In the genomic region with DNA sequence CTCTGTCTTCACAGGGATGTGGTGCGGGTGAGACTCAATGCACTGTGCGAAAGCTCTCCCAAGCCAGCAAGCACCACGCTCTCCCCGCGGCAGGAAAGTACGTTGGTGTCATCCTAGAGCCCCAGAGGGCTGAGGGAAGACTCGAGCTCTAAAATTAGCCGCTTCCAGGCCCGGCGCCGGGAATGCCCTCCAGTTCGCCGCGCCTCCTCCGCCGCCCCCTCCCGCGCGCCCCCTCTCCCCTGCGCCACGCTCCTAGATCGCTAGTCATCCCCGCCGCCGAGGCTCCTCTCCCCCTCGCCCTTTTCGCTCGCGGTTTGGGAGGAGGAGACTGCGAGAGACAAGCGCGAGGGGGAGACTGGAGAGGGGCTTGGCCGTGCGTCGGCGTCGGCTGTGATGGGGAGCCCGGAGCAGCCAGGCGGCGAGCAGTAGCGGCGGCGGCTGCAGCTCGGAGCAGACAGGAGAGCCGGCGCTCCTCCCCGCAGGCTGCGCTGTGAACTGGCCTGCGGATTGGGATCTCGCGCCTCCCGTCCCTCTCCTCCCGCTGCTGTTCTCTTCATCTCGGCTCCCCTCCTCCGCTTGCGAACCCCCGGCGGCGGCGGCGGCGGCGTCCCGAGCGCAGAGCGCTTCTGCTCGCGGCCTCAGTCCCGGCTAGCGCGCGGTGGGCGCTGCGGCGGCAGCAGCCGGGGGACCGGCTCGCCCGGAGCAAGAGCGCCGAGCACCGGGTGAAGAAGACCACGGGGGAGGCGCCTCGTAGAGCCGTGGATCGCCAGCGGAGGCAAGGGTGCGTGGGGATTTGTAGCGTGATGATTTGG, we compare ENCODE assay signal across 8 cellular contexts. TPM values are rescaled to one million over a fixed set of nuclear protein-coding genes. Genes with fewer than 3 reads are reported as not detected.
DNase-seq lines count a peak whose midpoint lies in the region; ATAC-seq and TF ChIP-seq lines count a peak whose summit lies in the region.

A gene (plus strand): TSS at position 425 of the 812 bp plus-strand sequence. CDS start 127,295 bp downstream, outside the sequence.

- H3K27ac Mint-ChIP-seq in brain = peak within 1 kb of the TSS; percentile 90 to 97 (median 96)

- ATAC-seq in HG03108 (IDR thresholded peaks at IDR 0.05; ENCODE audit: unreplicated experiment) = no peak

- H3K4me3 Mint-ChIP-seq in brain = peak within 1 kb of the TSS; percentile 93 to 97 (median 93)

- peaks cover 71% of the 10 kb centered on the region for H3K27me3 ChIP-seq in HUES6 (ENCODE audit: control insufficient read depth, insufficient read depth, low read length)
- peaks cover 25% of the 10 kb centered on the region for H3K27me3 ChIP-seq in kidney epithelial cell (ENCODE audit: control insufficient read depth, insufficient read depth, low read length)

- peaks cover 37% of the 10 kb centered on the region for H3K27me3 Mint-ChIP-seq in brain

- peak within 1 kb of the TSS; percentile 78 for H3K9ac ChIP-seq in HUES6 (ENCODE audit: low read length)

- H3K36me3 Mint-ChIP-seq in brain = no peaks in the 10 kb centered on the region

- peaks cover 44% of the 10 kb centered on the region for H3K4me1 Mint-ChIP-seq in brain

- peaks cover 0 to 10% (median 7%) of the 10 kb centered on the region in 5 experiments for H3K9me3 Mint-ChIP-seq in brain

- H3K27ac ChIP-seq in HUES6 (ENCODE audit: low read depth, low read length) (no peak within 1 kb of the TSS), temporal lobe (ENCODE audit: low read depth, low read length) (peak within 1 kb of the TSS; percentile 27)

- H3K36me3 ChIP-seq in HUES6 (ENCODE audit: control insufficient read depth, insufficient read depth, low read length) (no peaks in the 10 kb centered on the region), kidney epithelial cell (ENCODE audit: control insufficient read depth, insufficient read depth, low read length) (no peaks in the 10 kb centered on the region)

- TF ChIP-seq CTCF in brain (conservative IDR thresholded peaks at IDR 0.05) (no peak), kidney epithelial cell (IDR thresholded peaks at IDR 0.05; ENCODE audit: insufficient read depth, low read length, poor library complexity, severe bottlenecking) (no peak)

- peaks cover 30% of the 10 kb centered on the region for H3K4me1 ChIP-seq in HUES6 (ENCODE audit: control insufficient read depth, insufficient read depth, low read length)

- H3K4me3 ChIP-seq in HUES6 (ENCODE audit: low read depth, low read length) (peak within 1 kb of the TSS; percentile 77), kidney epithelial cell (ENCODE audit: low read depth, low read length) (peak within 1 kb of the TSS; percentile 44)

- H3K9me3 ChIP-seq in HUES6 (ENCODE audit: control insufficient read depth, insufficient read depth, low read depth, low read length) = peaks cover 5% of the 10 kb centered on the region

- peak; percentile 17 for DNase-seq in A172 (ENCODE audit: low spot score)
- no peak for DNase-seq in kidney epithelial cell (ENCODE audit: low read depth)
- no peak for DNase-seq in mucosa of gallbladder (ENCODE audit: low spot score)
- DNase-seq in stimulated activated CD4-positive, alpha-beta T cell treated with anti-CD3 and anti-CD28 coated beads, Interleukin-4, amount 100 ng/mL, for 24 hours = no peak

RNA-seq across cellular contexts. Expression of the gene that starts here (rescaled TPM):
- 0.34 and 0.41 TPM in 2 replicates for total RNA-seq in A172 (2014; rRNA removed; shearing (Covaris generic))
- polyA plus RNA-seq in brain (ENCODE audit: insufficient read depth, low read depth, low replicate concordance) = 0.85 TPM
- total RNA-seq in kidney epithelial cell = 1.4 and 1.7 TPM in 2 replicates
- total RNA-seq in temporal lobe = 115 TPM
- 1.4 TPM for total RNA-seq in mucosa of gallbladder

Comparison
In these comparisons a context has a peak if more than half of its experiments do, and no peak if none do; other contexts are left out.
1. RNA of the gene that starts here (total RNA-seq): 115 TPM in temporal lobe (single experiment); 1.4 to 1.7 TPM in kidney epithelial cell, 1.4 TPM in mucosa of gallbladder (single experiment) and 0.34 to 0.41 TPM in A172; every median in the first group is over 10 times any median in the second.
2. Peak in DNase-seq in A172; RNA of the gene not detected or under 1 TPM.